ENCODE assay signal across 22 cellular contexts in genomic region chr1:59107916-59108315, GRCh38.
A peak's percentile ranks its signal among the peaks of the same experiment; 100 is the strongest.
DNase-seq lines count a peak whose midpoint lies in the region; ATAC-seq, FAIRE-seq and TF ChIP-seq lines count a peak whose summit lies in the region.
"Had no signal": no experiment of that assay in that cellular context is flagged by ENCODE, and none has a peak within 500 bp of the region (broad histone marks: within the 10 kb centered on the region; RNA-seq: fewer than 3 reads in every experiment).

No MANE protein-coding gene starts in this region.

- in situ Hi-C loops in HAP-1 (cut with MboI; ENCODE audit: low sequenced_read_pairs) = no loop called here

- peaks cover 0 to 27% (median 11%) of the 10 kb centered on the region in 9 donors for H3K4me1 ChIP-seq in heart right ventricle
- H3K4me1 ChIP-seq in thoracic aorta (ENCODE audit: control insufficient read depth in 1 of 2, low read depth in 2 of 2) = peaks cover 12 to 26% of the 10 kb centered on the region in 2 donors
- no peaks in the 10 kb centered on the region for H3K4me1 ChIP-seq in HAP-1

- 74 to 83% methylated on average over 5 of the region's 5 CpGs for WGBS in heart right ventricle, 2 donors

- H3K9me3 ChIP-seq in heart right ventricle = peaks cover 0 to 3% (median 0%) of the 10 kb centered on the region in 11 donors
- no peaks in the 10 kb centered on the region for H3K9me3 ChIP-seq in thoracic aorta
- H3K9me3 ChIP-seq in HAP-1 = no peaks in the 10 kb centered on the region
- H3K9me3 ChIP-seq: A549 had no signal

- TF ChIP-seq CTCF in heart right ventricle (IDR thresholded peaks at IDR 0.05) (no peak), coronary artery (IDR thresholded peaks at IDR 0.05) (no peak), thoracic aorta (IDR thresholded peaks at IDR 0.05) (no peak)

- H3K36me3 ChIP-seq in heart right ventricle (no peaks in the 10 kb centered on the region), thoracic aorta (no peaks in the 10 kb centered on the region), HAP-1 (replicated peaks) (no peaks in the 10 kb centered on the region)

- H3K27ac ChIP-seq in heart right ventricle (peak overlapping the region in 7 of 10 donors; percentile 48 to 74 (median 71)), coronary artery (peak overlapping the region; percentile 39 to 65), thoracic aorta (peak overlapping the region; percentile 21 to 24)
- H3K27ac ChIP-seq: A549 had no signal

- DNase-seq in heart right ventricle = no peak
- no peak for DNase-seq in left ventricle myocardium superior
- peak; percentile 34 to 88 for DNase-seq in NCI-H446 (lab: John Stamatoyannopoulos, UW)
- no peak for DNase-seq in coronary artery (ENCODE audit: low spot score)
- DNase-seq in thoracic aorta (ENCODE audit: low spot score) = no peak
- no peak for DNase-seq in GM12892 (ENCODE audit: insufficient read length)
- DNase-seq in HAP-1 (ENCODE audit: low spot score in 2 of 2) = no peak
- DNase-seq: Calu3; erythroblast; HCEC 1CT; KBM-7; kidney glomerular epithelial cell; NCI-H1930; NK-92 treated with Interleukin-12 subunit alpha and Interleukin-12 subunit beta, amount 100 ng/mL, for 24 hours; occipital lobe; stimulated activated naive CD8-positive, alpha-beta T cell treated with anti-CD3 and anti-CD28 coated beads, Interleukin-15, amount 100 ng/mL, for 72 hours had no signal

- no peak for TF ChIP-seq POLR2A in GM12892 (IDR thresholded peaks at IDR 0.05; ENCODE audit: low read depth, low read length)

- H3K27me3 ChIP-seq in heart right ventricle = no peaks in the 10 kb centered on the region
- H3K27me3 ChIP-seq in thoracic aorta (replicated peaks; ENCODE audit: insufficient read depth) = no peaks in the 10 kb centered on the region
- peaks cover 7% of the 10 kb centered on the region; the same call in 1 of the 2 replicates for H3K27me3 ChIP-seq in HAP-1 (ENCODE audit: low read depth)

- H3K4me3 ChIP-seq in heart right ventricle = no peak overlapping the region
- H3K4me3 ChIP-seq in coronary artery = no peak overlapping the region
- no peak overlapping the region for H3K4me3 ChIP-seq in thoracic aorta
- no peak overlapping the region for H3K4me3 ChIP-seq in HAP-1
- H3K4me3 ChIP-seq: A549 had no signal

- no peak for ATAC-seq in heart right ventricle
- no peak for ATAC-seq in left ventricle myocardium superior
- ATAC-seq in thoracic aorta (ENCODE audit: insufficient number of reproducible peaks, low FRiP score, low read depth) = no peak
- no peak for ATAC-seq in HG02610 (IDR thresholded peaks at IDR 0.05; ENCODE audit: unreplicated experiment)
- ATAC-seq: A549; activated naive CD4-positive, alpha-beta T cell treated with anti-CD3 and anti-CD28 coated beads, Interleukin-2, amount 50 U/mL, for 72 hours had no signal

- intact Hi-C loops in heart right ventricle (cut with DNase I) = loop anchor here in 1 of 10 donors (10.0 kb wide), 1 partner anchor 323 kb away; the partner anchor contains the start of gene JUN
- intact Hi-C loops in left ventricle myocardium superior (cut with micrococcal nuclease) = no loop called here

- FAIRE-seq in GM12892 (lab: Jason Lieb, UNC) = no peak
- FAIRE-seq: A549, astrocyte, frontal cortex, RCC 7860 had no signal

Comparison
In these comparisons a context has a peak if more than half of its experiments do, and no peak if none do; other contexts are left out.
1. DNase-seq: peak in NCI-H446 (2 of 2); none in heart right ventricle (0 of 2), left ventricle myocardium superior (single experiment), coronary artery (single experiment), thoracic aorta (single experiment), GM12892 (single experiment) and HAP-1 (0 of 2).
2. Peak in every context shown above with its lines, with median percentiles within 50 percentile points of each other: H3K27ac ChIP-seq.